In the genomic region with DNA sequence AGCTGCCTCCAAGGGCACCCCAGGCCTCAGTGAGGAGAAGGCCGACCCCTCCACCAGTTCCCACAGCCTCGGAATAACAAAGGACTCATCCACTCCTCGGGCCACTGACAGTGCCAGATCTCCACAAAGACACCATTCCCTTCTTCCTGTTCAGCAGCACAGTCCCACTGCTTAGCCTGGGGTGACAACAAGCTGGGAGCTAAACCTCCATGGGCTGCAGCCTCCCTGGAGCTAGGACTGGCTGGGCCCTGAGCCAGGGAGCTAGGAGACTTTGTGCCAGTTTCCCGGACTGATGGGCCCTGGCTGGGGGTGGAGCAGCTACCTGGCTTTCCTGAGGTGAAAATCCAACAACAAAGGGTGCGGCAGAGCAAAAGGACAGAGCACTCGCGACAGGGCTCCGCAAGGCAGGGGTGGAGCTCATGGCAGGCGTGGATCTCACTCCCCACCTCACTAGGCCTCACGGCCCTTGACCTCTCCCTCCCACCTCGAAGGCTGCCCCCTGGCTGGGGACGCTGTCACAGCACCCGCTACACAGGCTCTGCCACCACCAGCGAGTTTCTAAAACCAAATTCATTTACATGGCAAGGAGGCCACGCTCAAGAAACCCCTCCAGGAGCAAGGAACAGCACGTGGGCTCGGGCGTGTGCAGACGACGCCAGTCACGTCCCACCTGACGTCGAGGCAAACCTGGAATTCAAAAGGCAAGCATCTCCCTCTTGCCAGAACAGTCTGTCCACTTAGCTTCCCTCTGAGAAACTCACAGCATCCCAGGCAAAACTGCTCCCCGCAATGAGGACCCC, we compare ENCODE assay signal across 1 cellular context.
TF ChIP-seq lines count a peak whose summit lies in the region.

No MANE protein-coding gene starts in this region.

TF ChIP-seq in SK-N-SH, 30 proteins besides CTCF, POLR2A, EP300 and RAD21 (continued from another document):
- TF ChIP-seq, protein P1, sequence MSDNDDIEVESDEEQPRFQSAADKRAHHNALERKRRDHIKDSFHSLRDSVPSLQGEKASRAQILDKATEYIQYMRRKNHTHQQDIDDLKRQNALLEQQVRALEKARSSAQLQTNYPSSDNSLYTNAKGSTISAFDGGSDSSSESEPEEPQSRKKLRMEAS (IDR thresholded peaks at IDR 0.05; ENCODE audit: low read depth) = no peak
